1 cellular context compared by ENCODE assay signal in the genomic region with DNA sequence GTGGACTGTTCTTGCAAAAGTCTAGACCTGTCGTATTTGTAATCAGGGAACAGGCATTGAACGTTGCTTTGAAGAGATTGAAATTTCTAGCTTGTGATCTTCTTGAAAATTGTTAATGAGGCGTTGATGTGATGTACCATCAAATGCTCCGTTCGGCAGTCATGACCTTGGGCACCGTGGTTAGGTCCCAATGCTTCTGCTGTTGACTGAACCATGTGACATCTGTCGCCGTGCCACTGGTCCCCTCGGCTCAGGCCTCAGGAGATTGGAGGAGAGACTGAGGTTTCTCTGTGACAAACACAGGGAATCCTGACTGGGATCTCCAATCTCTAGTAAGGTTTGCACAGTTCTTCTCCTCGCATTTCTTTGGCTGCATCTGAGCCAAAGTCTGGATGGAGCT.
TF ChIP-seq lines count a peak whose summit lies in the region.

No MANE protein-coding gene starts in this region.

TF ChIP-seq in HepG2, 621 proteins besides CTCF, POLR2A, EP300 and RAD21:
- TF ChIP-seq SNAPC2 (CRISPR knock-in tag; IDR thresholded peaks at IDR 0.05): no peak
- TF ChIP-seq, protein P1, sequence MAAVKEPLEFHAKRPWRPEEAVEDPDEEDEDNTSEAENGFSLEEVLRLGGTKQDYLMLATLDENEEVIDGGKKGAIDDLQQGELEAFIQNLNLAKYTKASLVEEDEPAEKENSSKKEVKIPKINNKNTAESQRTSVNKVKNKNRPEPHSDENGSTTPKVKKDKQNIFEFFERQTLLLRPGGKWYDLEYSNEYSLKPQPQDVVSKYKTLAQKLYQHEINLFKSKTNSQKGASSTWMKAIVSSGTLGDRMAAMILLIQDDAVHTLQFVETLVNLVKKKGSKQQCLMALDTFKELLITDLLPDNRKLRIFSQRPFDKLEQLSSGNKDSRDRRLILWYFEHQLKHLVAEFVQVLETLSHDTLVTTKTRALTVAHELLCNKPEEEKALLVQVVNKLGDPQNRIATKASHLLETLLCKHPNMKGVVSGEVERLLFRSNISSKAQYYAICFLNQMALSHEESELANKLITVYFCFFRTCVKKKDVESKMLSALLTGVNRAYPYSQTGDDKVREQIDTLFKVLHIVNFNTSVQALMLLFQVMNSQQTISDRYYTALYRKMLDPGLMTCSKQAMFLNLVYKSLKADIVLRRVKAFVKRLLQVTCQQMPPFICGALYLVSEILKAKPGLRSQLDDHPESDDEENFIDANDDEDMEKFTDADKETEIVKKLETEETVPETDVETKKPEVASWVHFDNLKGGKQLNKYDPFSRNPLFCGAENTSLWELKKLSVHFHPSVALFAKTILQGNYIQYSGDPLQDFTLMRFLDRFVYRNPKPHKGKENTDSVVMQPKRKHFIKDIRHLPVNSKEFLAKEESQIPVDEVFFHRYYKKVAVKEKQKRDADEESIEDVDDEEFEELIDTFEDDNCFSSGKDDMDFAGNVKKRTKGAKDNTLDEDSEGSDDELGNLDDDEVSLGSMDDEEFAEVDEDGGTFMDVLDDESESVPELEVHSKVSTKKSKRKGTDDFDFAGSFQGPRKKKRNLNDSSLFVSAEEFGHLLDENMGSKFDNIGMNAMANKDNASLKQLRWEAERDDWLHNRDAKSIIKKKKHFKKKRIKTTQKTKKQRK (IDR thresholded peaks at IDR 0.05; ENCODE audit: low read length): no peak
- TF ChIP-seq ZNF615 (CRISPR knock-in tag; IDR thresholded peaks at IDR 0.05; ENCODE audit: borderline replicate concordance): no peak
